Comparison of ENCODE assay signal across 21 cellular contexts in genomic region chr1:151085953-151086559, GRCh38.
"Had no signal": no experiment of that assay in that cellular context is flagged by ENCODE, and none has a peak within 500 bp of the region (broad histone marks: within the 10 kb centered on the region; RNA-seq: fewer than 3 reads in every experiment).

No MANE protein-coding gene starts in this region.

- H3K36me3 Mint-ChIP-seq: mesothelial cell of epicardium; natural killer cell treated with Interleukin-12 subunit alpha and Interleukin-12 subunit beta and Interleukin-15 and Interleukin-18, amount 100 ng/mL, for 72 hours; type B pancreatic cell had no signal

- H2AFZ ChIP-seq: parathyroid adenoma had no signal

- H3K9me3 Mint-ChIP-seq: activated CD4-positive, alpha-beta T cell treated with anti-CD3 and anti-CD28 coated beads, Interleukin-2, amount 10 ng/mL, durations not matched to agents 7 days and 5 days; activated naive CD4-positive, alpha-beta T cell treated with anti-CD3 and anti-CD28 coated beads, Interleukin-2, amount 10 ng/mL, durations not matched to agents 7 days and 5 days; activated naive CD8-positive, alpha-beta T cell treated with anti-CD3 and anti-CD28 coated beads, Interleukin-2, amount 50 U/mL, for 24 hours; mesothelial cell of epicardium; natural killer cell treated with Interleukin-12 subunit alpha and Interleukin-12 subunit beta and Interleukin-15 and Interleukin-18, amount 100 ng/mL, for 72 hours; stimulated activated memory B cell treated with anti-CD40 and anti-IgM and Interleukin-4, amounts not matched to agents 10 μg/mL and 1 μg/mL and 100 μg/mL, for 72 hours; type B pancreatic cell had no signal

- H3K27ac Mint-ChIP-seq: activated CD4-positive, alpha-beta T cell treated with anti-CD3 and anti-CD28 coated beads, Interleukin-2, amount 10 ng/mL, durations not matched to agents 7 days and 5 days; activated CD8-positive, alpha-beta T cell treated with anti-CD3 and anti-CD28 coated beads, Interleukin-2, amount 10 ng/mL, durations not matched to agents 7 days and 5 days; activated naive CD4-positive, alpha-beta T cell treated with anti-CD3 and anti-CD28 coated beads, Interleukin-2, amount 10 ng/mL, durations not matched to agents 7 days and 5 days; activated naive CD8-positive, alpha-beta T cell treated with anti-CD3 and anti-CD28 coated beads, Interleukin-2, amount 50 U/mL, for 24 hours; mesothelial cell of epicardium; natural killer cell treated with Interleukin-12 subunit alpha and Interleukin-12 subunit beta and Interleukin-15 and Interleukin-18, amount 100 ng/mL, for 72 hours; stimulated activated memory B cell treated with anti-CD40 and anti-IgM and Interleukin-4, amounts not matched to agents 10 μg/mL and 1 μg/mL and 100 μg/mL, for 72 hours; type B pancreatic cell had no signal

- H3K4me3 ChIP-seq: colonic mucosa, lung, spleen, testis had no signal

- ATAC-seq: activated CD4-positive, CD25-positive, alpha-beta regulatory T cell treated with anti-CD3 and anti-CD28 coated beads, Interleukin-2, amount 50 U/mL, for 24 hours; activated CD8-positive, alpha-beta T cell treated with anti-CD3 and anti-CD28 coated beads, Interleukin-2, amount 10 ng/mL, durations not matched to agents 7 days and 5 days; activated naive CD8-positive, alpha-beta T cell treated with anti-CD3 and anti-CD28 coated beads, Interleukin-2, amount 50 U/mL, for 24 hours; natural killer cell treated with Interleukin-12 subunit alpha and Interleukin-12 subunit beta and Interleukin-15 and Interleukin-18, amount 100 ng/mL, for 72 hours; stimulated activated memory B cell treated with anti-CD40 and anti-IgM and Interleukin-4, amounts not matched to agents 10 μg/mL and 1 μg/mL and 100 μg/mL, for 72 hours had no signal

- H3K27me3 Mint-ChIP-seq: activated CD4-positive, alpha-beta T cell treated with anti-CD3 and anti-CD28 coated beads, Interleukin-2, amount 10 ng/mL, durations not matched to agents 7 days and 5 days; activated naive CD4-positive, alpha-beta T cell treated with anti-CD3 and anti-CD28 coated beads, Interleukin-2, amount 10 ng/mL, durations not matched to agents 7 days and 5 days; activated naive CD8-positive, alpha-beta T cell treated with anti-CD3 and anti-CD28 coated beads, Interleukin-2, amount 50 U/mL, for 24 hours; natural killer cell treated with Interleukin-12 subunit alpha and Interleukin-12 subunit beta and Interleukin-15 and Interleukin-18, amount 100 ng/mL, for 72 hours; stimulated activated memory B cell treated with anti-CD40 and anti-IgM and Interleukin-4, amounts not matched to agents 10 μg/mL and 1 μg/mL and 100 μg/mL, for 72 hours; type B pancreatic cell had no signal

- H3K36me3 ChIP-seq: brain microvascular endothelial cell, colonic mucosa had no signal

- DNase-seq: activated CD4-positive, alpha-beta T cell treated with anti-CD3 and anti-CD28 coated beads, Interleukin-2, amount 10 ng/mL, durations not matched to agents 7 days and 5 days; activated CD8-positive, alpha-beta T cell treated with anti-CD3 and anti-CD28 coated beads, Interleukin-2, amount 10 ng/mL, durations not matched to agents 7 days and 5 days; activated effector memory CD4-positive, alpha-beta T cell treated with Interleukin-2 at 50 U/mL for 16 hours; activated naive CD4-positive, alpha-beta T cell treated with anti-CD3 and anti-CD28 coated beads, Interleukin-2, amount 10 ng/mL, durations not matched to agents 7 days and 5 days; activated naive CD8-positive, alpha-beta T cell treated with anti-CD3 and anti-CD28 coated beads, Interleukin-2, amount 50 U/mL, for 24 hours; activated T-cell treated with anti-CD3 and anti-CD28 coated beads, Interleukin-2, amount 50 U/mL, for 48 hours; brain microvascular endothelial cell; central memory CD4-positive, alpha-beta T cell; colonic mucosa; erythroblast; hypothalamus; spleen; stimulated activated CD4-positive, alpha-beta T cell treated with anti-CD3 and anti-CD28 coated beads, Interleukin-4, amount 100 ng/mL, for 4 hours; testis had no signal

- H3K9me3 ChIP-seq: colonic mucosa, spleen, testis had no signal

- H3K79me2 ChIP-seq: parathyroid adenoma had no signal

- H3K4me1 ChIP-seq: colonic mucosa, parathyroid adenoma, testis had no signal

- H3K4me1 Mint-ChIP-seq: activated CD4-positive, alpha-beta T cell treated with anti-CD3 and anti-CD28 coated beads, Interleukin-2, amount 10 ng/mL, durations not matched to agents 7 days and 5 days; activated naive CD4-positive, alpha-beta T cell treated with anti-CD3 and anti-CD28 coated beads, Interleukin-2, amount 10 ng/mL, durations not matched to agents 7 days and 5 days; activated naive CD8-positive, alpha-beta T cell treated with anti-CD3 and anti-CD28 coated beads, Interleukin-2, amount 50 U/mL, for 24 hours; mesothelial cell of epicardium had no signal

- H3K4me3 Mint-ChIP-seq: activated CD4-positive, alpha-beta T cell treated with anti-CD3 and anti-CD28 coated beads, Interleukin-2, amount 10 ng/mL, durations not matched to agents 7 days and 5 days; activated CD8-positive, alpha-beta T cell treated with anti-CD3 and anti-CD28 coated beads, Interleukin-2, amount 10 ng/mL, durations not matched to agents 7 days and 5 days; activated naive CD4-positive, alpha-beta T cell treated with anti-CD3 and anti-CD28 coated beads, Interleukin-2, amount 10 ng/mL, durations not matched to agents 7 days and 5 days; activated naive CD8-positive, alpha-beta T cell treated with anti-CD3 and anti-CD28 coated beads, Interleukin-2, amount 50 U/mL, for 24 hours; mesothelial cell of epicardium; natural killer cell treated with Interleukin-12 subunit alpha and Interleukin-12 subunit beta and Interleukin-15 and Interleukin-18, amount 100 ng/mL, for 72 hours; stimulated activated memory B cell treated with anti-CD40 and anti-IgM and Interleukin-4, amounts not matched to agents 10 μg/mL and 1 μg/mL and 100 μg/mL, for 72 hours; type B pancreatic cell had no signal

- H3K27ac ChIP-seq: brain microvascular endothelial cell, colonic mucosa, parathyroid adenoma, spleen, testis had no signal

- H3K27me3 ChIP-seq: brain microvascular endothelial cell, colonic mucosa, spleen, testis had no signal
